In genomic region chr10:68073631-68074403, GRCh38 we compare ENCODE assay signal across 8 cellular contexts. TPM values are rescaled to one million over a fixed set of nuclear protein-coding genes. Genes with fewer than 3 reads are reported as not detected.
A peak's percentile ranks its signal among the peaks of the same experiment; 100 is the strongest.
DNase-seq lines count a peak whose midpoint lies in the region; ATAC-seq and TF ChIP-seq lines count a peak whose summit lies in the region.

No MANE protein-coding gene starts in this region.

- peaks cover 15% of the 10 kb centered on the region; the same call in 1 of the 2 replicates for H3K79me2 ChIP-seq in H9 (ENCODE audit: insufficient read depth, low read length)

- H3K36me3 Mint-ChIP-seq in H9 (ENCODE audit: insufficient read depth in 1 of 3, low read depth in 3 of 3) = peaks cover 5 to 18% (median 12%) of the 10 kb centered on the region in 3 experiments; a peak in 5 of 7 replicates
- peaks cover 16% of the 10 kb centered on the region for H3K36me3 Mint-ChIP-seq in activated naive CD8-positive, alpha-beta T cell treated with anti-CD3 and anti-CD28 coated beads for 36 hours

- no peak for TF ChIP-seq CTCF in H9 (conservative IDR thresholded peaks at IDR 0.05)

- no peak overlapping the region for H4K5ac ChIP-seq in H9 (ENCODE audit: insufficient read length, low read depth, low read length)

- no peak overlapping the region for H3K4ac ChIP-seq in H9 (ENCODE audit: low read depth, low read length)

- no peak overlapping the region for H2AK5ac ChIP-seq in H9 (ENCODE audit: insufficient read length, low read length)

- no CpG with 5 or more reads among the region's 10 CpGs for WGBS in H9 (ENCODE audit: extremely low coverage, insufficient read length, low lambda C conversion rate)

- H3K23ac ChIP-seq in H9 (ENCODE audit: insufficient read length, low read depth, low read length) = no peak overlapping the region

- no peaks in the 10 kb centered on the region for H3K27me3 ChIP-seq in H9 (ENCODE audit: insufficient read depth, low read length)

- H2BK5ac ChIP-seq in H9 (ENCODE audit: insufficient read length, low read length) = no peak overlapping the region

- no peak for ATAC-seq in stimulated activated naive CD8-positive, alpha-beta T cell treated with anti-CD3 and anti-CD28 coated beads, Interleukin-15, amount 100 ng/mL, for 72 hours

- no peak overlapping the region for H3T11ph ChIP-seq in H9 (ENCODE audit: low read length)

- peak overlapping the region; percentile 88 to 97 (median 96); a peak in 6 of 7 replicates for H3K27ac Mint-ChIP-seq in H9
- H3K27ac Mint-ChIP-seq in activated naive CD8-positive, alpha-beta T cell treated with anti-CD3 and anti-CD28 coated beads for 36 hours = peak overlapping the region; percentile 93
- peak overlapping the region; percentile 91 to 98 for H3K27ac Mint-ChIP-seq in stimulated activated naive CD8-positive, alpha-beta T cell treated with anti-CD3 and anti-CD28 coated beads, Interleukin-15, amount 100 ng/mL, for 72 hours

- no peaks in the 10 kb centered on the region for H3K79me1 ChIP-seq in H9 (ENCODE audit: insufficient read depth, low read depth, low read length, poor library complexity, severe bottlenecking)

- H2BK15ac ChIP-seq in H9 (ENCODE audit: low read depth, low read length) = no peak overlapping the region

- H3K27me3 Mint-ChIP-seq in H9 (ENCODE audit: low read depth) = no peaks in the 10 kb centered on the region
- no peaks in the 10 kb centered on the region for H3K27me3 Mint-ChIP-seq in activated naive CD8-positive, alpha-beta T cell treated with anti-CD3 and anti-CD28 coated beads for 36 hours
- no peaks in the 10 kb centered on the region for H3K27me3 Mint-ChIP-seq in stimulated activated naive CD8-positive, alpha-beta T cell treated with anti-CD3 and anti-CD28 coated beads, Interleukin-15, amount 100 ng/mL, for 72 hours

- peak overlapping the region; percentile 95 to 97 for H3K4me3 Mint-ChIP-seq in H9
- peak overlapping the region; percentile 95 for H3K4me3 Mint-ChIP-seq in activated naive CD8-positive, alpha-beta T cell treated with anti-CD3 and anti-CD28 coated beads for 36 hours
- H3K4me3 Mint-ChIP-seq in stimulated activated naive CD8-positive, alpha-beta T cell treated with anti-CD3 and anti-CD28 coated beads, Interleukin-15, amount 100 ng/mL, for 72 hours = peak overlapping the region; percentile 94

- no peak overlapping the region for H2AFZ ChIP-seq in H9 (ENCODE audit: low read length)

- peaks cover 4% of the 10 kb centered on the region for H3K23me2 ChIP-seq in H9 (ENCODE audit: insufficient read length, low read depth, low read length, poor library complexity, severe bottlenecking)

- H4K91ac ChIP-seq in H9 (ENCODE audit: insufficient read length, low read depth, low read length) = no peak overlapping the region

- H3K27ac ChIP-seq in H9 (ENCODE audit: insufficient read length, low read depth, low read length) = peak overlapping the region; percentile 11

- peak overlapping the region; percentile 96 for H3K9ac ChIP-seq in H9 (ENCODE audit: extremely low read depth, insufficient read length, low read length)

- no peak overlapping the region for H3K56ac ChIP-seq in H9 (ENCODE audit: insufficient read length, low read depth, low read length)

- in situ Hi-C loops in ACHN (cut with HindIII; ENCODE audit: low pct_ligation_motif_present, low pct_unique_long_range_greater_than_20kb, low sequenced_read_pairs) = loop anchor here (25.0 kb wide), 1 partner anchor 113 kb away; no protein-coding TSS in a partner anchor

- H3K4me3 ChIP-seq in iPS-18c (ENCODE audit: insufficient read depth, low read depth, low read length) = peak overlapping the region; percentile 93

- H3K18ac ChIP-seq in H9 (ENCODE audit: insufficient read length, low read depth, low read length) = no peak overlapping the region

- no peak overlapping the region for H2BK120ac ChIP-seq in H9 (ENCODE audit: low read depth, low read length, poor library complexity, severe bottlenecking)

- no peak overlapping the region for H4K8ac ChIP-seq in H9 (replicated peaks; ENCODE audit: insufficient read length, low read depth, low read length)

- no peaks in the 10 kb centered on the region for H4K20me1 ChIP-seq in H9 (ENCODE audit: control insufficient read depth, insufficient read depth, insufficient read length)

- H3K9me3 Mint-ChIP-seq in H9 = no peaks in the 10 kb centered on the region
- H3K9me3 Mint-ChIP-seq in activated naive CD8-positive, alpha-beta T cell treated with anti-CD3 and anti-CD28 coated beads for 36 hours = no peaks in the 10 kb centered on the region
- H3K9me3 Mint-ChIP-seq in stimulated activated naive CD8-positive, alpha-beta T cell treated with anti-CD3 and anti-CD28 coated beads, Interleukin-15, amount 100 ng/mL, for 72 hours = no peaks in the 10 kb centered on the region

- H3K9me3 ChIP-seq in H9 (ENCODE audit: control insufficient read depth, low read depth, low read length) (no peaks in the 10 kb centered on the region), iPS-18c (ENCODE audit: control insufficient read depth, insufficient read depth, low read length) (no peaks in the 10 kb centered on the region)

- DNase-seq in ACHN = peak; percentile 34
- DNase-seq in H9 = no peak
- no peak for DNase-seq in activated naive CD8-positive, alpha-beta T cell treated with anti-CD3 and anti-CD28 coated beads for 36 hours
- no peak for DNase-seq in stimulated activated naive CD8-positive, alpha-beta T cell treated with anti-CD3 and anti-CD28 coated beads, Interleukin-15, amount 100 ng/mL, for 72 hours
- DNase-seq in H4 (ENCODE audit: low spot score) = no peak
- DNase-seq in COR-L47 (lab: John Stamatoyannopoulos, UW) = no peak
- no peak for DNase-seq in NCI-H524 (lab: John Stamatoyannopoulos, UW)

- no peak overlapping the region; the same call in 1 of the 2 replicates for H3K14ac ChIP-seq in H9 (ENCODE audit: insufficient read depth, low read length)

- H3K4me1 Mint-ChIP-seq in H9 = peaks cover 30 to 31% of the 10 kb centered on the region in 2 experiments
- H3K4me1 Mint-ChIP-seq in activated naive CD8-positive, alpha-beta T cell treated with anti-CD3 and anti-CD28 coated beads for 36 hours = peaks cover 39% of the 10 kb centered on the region
- peaks cover 33% of the 10 kb centered on the region for H3K4me1 Mint-ChIP-seq in stimulated activated naive CD8-positive, alpha-beta T cell treated with anti-CD3 and anti-CD28 coated beads, Interleukin-15, amount 100 ng/mL, for 72 hours

- peak overlapping the region; percentile 73 for H3K4me2 ChIP-seq in H9 (ENCODE audit: insufficient read depth, insufficient read length, low read length)

- H3K4me1 ChIP-seq in H9 (ENCODE audit: insufficient read depth, low read length) = peaks cover 5% of the 10 kb centered on the region

- H2BK12ac ChIP-seq in H9 (ENCODE audit: insufficient read length, low read depth, low read length) = no peak overlapping the region

- H2BK20ac ChIP-seq in H9 (ENCODE audit: low read depth, low read length, poor library complexity, severe bottlenecking) = no peak overlapping the region

RNA-seq across cellular contexts. Expression of gene HERC4, which starts 1.3 kb away (rescaled TPM):
- total RNA-seq in H9 (2021) = 24.5 and 28.3 TPM in 2 replicates
- total RNA-seq in activated naive CD8-positive, alpha-beta T cell treated with anti-CD3 and anti-CD28 coated beads for 36 hours = 10 to 100 TPM; 38.2 to 39.9 TPM
- total RNA-seq in H4 (2014; rRNA removed; shearing (Covaris generic)) = 24.9 and 28.6 TPM in 2 replicates

RNA-seq across cellular contexts. Expression of gene MYPN, which starts 35.5 kb away (rescaled TPM):
- not detected in 2 replicates for total RNA-seq in H9 (2021)
- total RNA-seq in activated naive CD8-positive, alpha-beta T cell treated with anti-CD3 and anti-CD28 coated beads for 36 hours = not detected
- 3.8 and 5.5 TPM in 2 replicates for total RNA-seq in H4 (2014; rRNA removed; shearing (Covaris generic))
